29 cellular contexts compared by ENCODE assay signal in genomic region chr2:84779781-84780180, GRCh38.
A peak's percentile ranks its signal among the peaks of the same experiment; 100 is the strongest.
DNase-seq lines count a peak whose midpoint lies in the region; ATAC-seq, FAIRE-seq and TF ChIP-seq lines count a peak whose summit lies in the region.
"Had no signal": no experiment of that assay in that cellular context is flagged by ENCODE, and none has a peak within 500 bp of the region (broad histone marks: within the 10 kb centered on the region; RNA-seq: fewer than 3 reads in every experiment).

No MANE protein-coding gene starts in this region.

- no peak for TF ChIP-seq RAD21 in K562 (CRISPR knock-in tag; conservative IDR thresholded peaks at IDR 0.05 in 1 of 2, IDR thresholded peaks at IDR 0.05 in 1 of 2)

- FAIRE-seq in K562 (lab: Jason Lieb, UNC), result no peak
- FAIRE-seq: D721Med had no signal

- no peak for DNase-seq in T-helper 2 cell treated with Interferon-gamma antibody and Interleukin-4, amounts not matched to agents 5 μg/mL and 100 μg/mL, for 36 hours (ENCODE audit: low spot score)
- DNase-seq in T-helper 2 cell (no peak), K562 (ENCODE audit: extremely low read depth in 1 of 4, low spot score in 3 of 4) (peak in 1 of 4 experiments; percentile 19), NCI-H1694 (lab: John Stamatoyannopoulos, UW) (no peak), left ventricle myocardium superior (no peak)
- no peak for DNase-seq in stimulated activated naive CD8-positive, alpha-beta T cell treated with anti-CD3 and anti-CD28 coated beads, Interleukin-15, Interleukin-2, amounts not matched to agents 100 U/mL and 50 U/mL, for 24 hours
- DNase-seq in stimulated activated naive CD8-positive, alpha-beta T cell treated with anti-CD3 and anti-CD28 coated beads, Interleukin-15, amount 100 ng/mL, for 72 hours, result no peak
- DNase-seq: DND-41; GF-D8; H9; lower lobe of right lung; NCI-H1417 treated with DMSO at 0.1 percent for 48 hours; NCI-H2081; NCI-H2227 treated with DMSO at 0.1 percent for 48 hours; NCI-H69; PC-9; SK-N-SH; stimulated activated CD4-positive, alpha-beta T cell treated with anti-CD3 and anti-CD28 coated beads, Interleukin-15, amount 100 ng/mL, for 24 hours; stimulated activated CD4-positive, alpha-beta T cell treated with anti-CD3 and anti-CD28 coated beads, Interleukin-4, amount 100 ng/mL, for 4 hours; substantia nigra had no signal

- peak; percentile 28; the same call in 1 of the 2 replicates for TF ChIP-seq EP300 in K562 (IDR thresholded peaks at IDR 0.05; ENCODE audit: low read length)

- POLR2A ChIA-PET in K562 (lab: Yijun Ruan, JAX), result interaction anchor here (0.6 kb wide), 2 partner anchors 27 to 626 kb away, joined by 3 read pairs; no protein-coding TSS in a partner anchor

- H3K4me1 ChIP-seq in K562 (replicated peaks in 1 of 2; ENCODE audit: control insufficient read depth in 2 of 2, insufficient read depth in 2 of 2, low read length in 2 of 2), result peaks cover 0 to 11% of the 10 kb centered on the region in 2 experiments; a peak in 1 of 5 replicates

- H3K4me2 ChIP-seq in K562 (ENCODE audit: insufficient read depth, low read length), result no peak overlapping the region
- H3K4me2 ChIP-seq: hepatocyte, KMS-11, PC-9, SK-N-SH had no signal

- peaks cover 65% of the 10 kb centered on the region for H3K4me1 Mint-ChIP-seq in T-helper 2 cell treated with Interferon-gamma antibody and Interleukin-4, amounts not matched to agents 5 μg/mL and 100 μg/mL, for 36 hours (ENCODE audit: low read depth)
- peaks cover 59% of the 10 kb centered on the region for H3K4me1 Mint-ChIP-seq in stimulated activated naive CD8-positive, alpha-beta T cell treated with anti-CD3 and anti-CD28 coated beads, Interleukin-15, amount 100 ng/mL, for 72 hours
- H3K4me1 Mint-ChIP-seq: nephron had no signal

- H3K9me1 ChIP-seq in K562 (ENCODE audit: control insufficient read depth, insufficient read depth, low read length), result no peaks in the 10 kb centered on the region

- no peak overlapping the region for H3K4me3 ChIP-seq in K562
- H3K4me3 ChIP-seq: hepatocyte, lower lobe of right lung, PC-9 had no signal

- CTCF ChIA-PET in K562 (lab: Yijun Ruan, JAX; ENCODE audit: low intra/inter-chr PET ratio), result no interaction called here

- no peak for TF ChIP-seq POLR2A in K562 (conservative IDR thresholded peaks at IDR 0.05)

- H3K9me3 Mint-ChIP-seq in T-helper 2 cell treated with Interferon-gamma antibody and Interleukin-4, amounts not matched to agents 5 μg/mL and 100 μg/mL, for 36 hours, result peaks cover 62% of the 10 kb centered on the region
- peaks cover 16 to 30% of the 10 kb centered on the region in 2 donors for H3K9me3 Mint-ChIP-seq in stimulated activated naive CD8-positive, alpha-beta T cell treated with anti-CD3 and anti-CD28 coated beads, Interleukin-15, amount 100 ng/mL, for 72 hours
- H3K9me3 Mint-ChIP-seq: type B pancreatic cell had no signal

- peak overlapping the region; percentile 56 for H3K27ac Mint-ChIP-seq in T-helper 2 cell treated with Interferon-gamma antibody and Interleukin-4, amounts not matched to agents 5 μg/mL and 100 μg/mL, for 36 hours
- H3K27ac Mint-ChIP-seq in stimulated activated naive CD8-positive, alpha-beta T cell treated with anti-CD3 and anti-CD28 coated beads, Interleukin-15, amount 100 ng/mL, for 72 hours, result peak overlapping the region in 1 of 2 donors; percentile 74
- H3K27ac Mint-ChIP-seq: H9, nephron, type B pancreatic cell had no signal

- peak; percentile 38 for ATAC-seq in stimulated activated naive CD8-positive, alpha-beta T cell treated with anti-CD3 and anti-CD28 coated beads, Interleukin-15, Interleukin-2, amounts not matched to agents 100 U/mL and 50 U/mL, for 24 hours
- no peak for ATAC-seq in stimulated activated naive CD8-positive, alpha-beta T cell treated with anti-CD3 and anti-CD28 coated beads, Interleukin-15, amount 100 ng/mL, for 72 hours
- ATAC-seq in K562 (no peak), HG02610 (IDR thresholded peaks at IDR 0.05; ENCODE audit: unreplicated experiment) (no peak), left ventricle myocardium superior (no peak)
- ATAC-seq: lower lobe of right lung had no signal

- TF ChIP-seq CTCF in K562 (IDR thresholded peaks at IDR 0.05 in 2 of 3, conservative IDR thresholded peaks at IDR 0.05 in 1 of 3; ENCODE audit: insufficient read depth in 2 of 3, low read depth in 1 of 3, low read length in 3 of 3), result no peak

- BruUV-seq in K562 (replicated peaks; lab: Mats Ljungman, UMichigan), result no TSS peak

- peaks cover 4% of the 10 kb centered on the region; the same call in 1 of the 2 replicates for H3K9me3 ChIP-seq in K562 (replicated peaks; ENCODE audit: control insufficient read depth, insufficient read depth, low read depth, low read length)
- H3K9me3 ChIP-seq: SK-N-SH had no signal

- no peak overlapping the region for H2AFZ ChIP-seq in K562 (ENCODE audit: low read depth, low read length)
- H2AFZ ChIP-seq: hepatocyte, PC-9 had no signal

- H3K27ac ChIP-seq in K562 (ENCODE audit: extremely low read depth, low read depth, low read length), result no peak overlapping the region; the same call in 2 of the 3 replicates
- H3K27ac ChIP-seq: 22Rv1, C4-2B, epithelial cell of prostate, hepatocyte, KMS-11, lower lobe of right lung, PC-9 had no signal

- no peaks in the 10 kb centered on the region for H4K20me1 ChIP-seq in K562 (replicated peaks; ENCODE audit: control insufficient read depth, insufficient read depth, low read length)

- no peaks in the 10 kb centered on the region for H3K36me3 ChIP-seq in K562 (ENCODE audit: control insufficient read depth, insufficient read depth, low read length)
- H3K36me3 ChIP-seq: lower lobe of right lung had no signal

- H3K79me2 ChIP-seq in K562 (ENCODE audit: control insufficient read depth, insufficient read depth, low read length), result no peaks in the 10 kb centered on the region
- H3K79me2 ChIP-seq: hepatocyte had no signal

- H3K27me3 ChIP-seq in K562 (ENCODE audit: control insufficient read depth in 2 of 2, insufficient read depth in 2 of 2, low read length in 2 of 2), result no peaks in the 10 kb centered on the region
- H3K27me3 ChIP-seq: hepatocyte had no signal

- peaks cover 2% of the 10 kb centered on the region for H3K27me3 Mint-ChIP-seq in T-helper 2 cell treated with Interferon-gamma antibody and Interleukin-4, amounts not matched to agents 5 μg/mL and 100 μg/mL, for 36 hours (ENCODE audit: low read depth)
- no peaks in the 10 kb centered on the region for H3K27me3 Mint-ChIP-seq in stimulated activated naive CD8-positive, alpha-beta T cell treated with anti-CD3 and anti-CD28 coated beads, Interleukin-15, amount 100 ng/mL, for 72 hours
- H3K27me3 Mint-ChIP-seq: type B pancreatic cell had no signal

- in situ Hi-C loops in K562 (cut with MboI), result no loop called here

- WGBS in K562 (ENCODE audit: insufficient coverage, low coverage, missing lambda C conversion rate), result 5% methylated on average over 3 of the region's 3 CpGs

- peaks cover 34% of the 10 kb centered on the region for H3K36me3 Mint-ChIP-seq in T-helper 2 cell treated with Interferon-gamma antibody and Interleukin-4, amounts not matched to agents 5 μg/mL and 100 μg/mL, for 36 hours (ENCODE audit: low read depth)
- H3K36me3 Mint-ChIP-seq: type B pancreatic cell had no signal

- peak overlapping the region; percentile 60 for H3K4me3 Mint-ChIP-seq in T-helper 2 cell treated with Interferon-gamma antibody and Interleukin-4, amounts not matched to agents 5 μg/mL and 100 μg/mL, for 36 hours
- peak overlapping the region in 1 of 2 donors; percentile 29 for H3K4me3 Mint-ChIP-seq in stimulated activated naive CD8-positive, alpha-beta T cell treated with anti-CD3 and anti-CD28 coated beads, Interleukin-15, amount 100 ng/mL, for 72 hours
- H3K4me3 Mint-ChIP-seq: H9, nephron, type B pancreatic cell had no signal

- intact Hi-C loops in K562 (cut with micrococcal nuclease), result no loop called here
- intact Hi-C loops in left ventricle myocardium superior (cut with micrococcal nuclease), result no loop called here

- H3K9ac ChIP-seq in K562 (ENCODE audit: insufficient read depth in 1 of 2, low read depth in 2 of 2, low read length in 2 of 2), result no peak overlapping the region
- H3K9ac ChIP-seq: KMS-11, SK-N-SH had no signal

TF ChIP-seq in K562, 482 proteins besides CTCF, POLR2A, EP300 and RAD21:
- peak; percentile 42 for TF ChIP-seq TAL1 (IDR thresholded peaks at IDR 0.05)
- 0 out of 2 replicates have a peak, but pooled peaks have one; percentile 31 for TF ChIP-seq DPF2 (IDR thresholded peaks at IDR 0.05)
- peak; percentile 57 for TF ChIP-seq TEAD4 (IDR thresholded peaks at IDR 0.05; ENCODE audit: low read length)
- no peak for TF ChIP-seq TEAD4 (CRISPR knock-in tag; IDR thresholded peaks at IDR 0.05; ENCODE audit: borderline replicate concordance)
- TF ChIP-seq ZNF668 (CRISPR knock-in tag; IDR thresholded peaks at IDR 0.05), result no peak
- peak; percentile 21; the same call in 1 of the 2 replicates for TF ChIP-seq CBFA2T2 (conservative IDR thresholded peaks at IDR 0.05)
- TF ChIP-seq ARID1B (IDR thresholded peaks at IDR 0.05), result peak; percentile 72; the same call in 1 of the 2 replicates
- 0 out of 2 replicates have a peak, but pooled peaks have one; percentile 18 for TF ChIP-seq ZNF384 (IDR thresholded peaks at IDR 0.05; ENCODE audit: low read depth, low read length)
- TF ChIP-seq ELF2 (CRISPR knock-in tag; IDR thresholded peaks at IDR 0.05), result no peak
- peak; percentile 31; the same call in 1 of the 2 replicates for TF ChIP-seq FOSL1 (tag; conservative IDR thresholded peaks at IDR 0.05)
- TF ChIP-seq SMARCE1 (IDR thresholded peaks at IDR 0.05), result 0 out of 2 replicates have a peak, but pooled peaks have one; percentile 20
- peak; percentile 61 for TF ChIP-seq CBFA2T3 (IDR thresholded peaks at IDR 0.05)
- TF ChIP-seq ZNF717 (CRISPR knock-in tag; IDR thresholded peaks at IDR 0.05), result no peak
TF ChIP-seq in K562: peak in this region for 9.
